ENCODE assay signal across 19 cellular contexts in the genomic region with DNA sequence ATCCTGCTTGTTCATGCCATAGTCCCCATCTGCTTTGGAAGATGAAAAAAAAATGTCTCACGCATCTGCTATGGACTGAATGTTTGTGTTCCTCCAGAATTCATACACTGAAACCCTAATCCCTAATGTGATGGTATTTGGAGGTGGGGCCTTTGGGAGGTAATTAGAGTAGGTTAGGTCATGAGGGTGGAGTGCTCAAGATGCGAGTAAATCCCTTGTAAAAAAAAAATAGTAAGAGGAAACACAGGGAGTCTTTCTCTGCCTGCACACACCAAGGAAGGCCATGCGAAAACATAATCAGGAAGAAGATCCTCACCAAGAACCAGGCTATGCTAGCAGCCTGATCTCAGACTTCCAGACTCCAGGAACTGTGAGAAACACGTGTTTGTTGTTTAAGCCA.
A peak's percentile ranks its signal among the peaks of the same experiment; 100 is the strongest.
DNase-seq lines count a peak whose midpoint lies in the region; ATAC-seq, FAIRE-seq and TF ChIP-seq lines count a peak whose summit lies in the region.
"Had no signal": no experiment of that assay in that cellular context is flagged by ENCODE, and none has a peak within 500 bp of the region (broad histone marks: within the 10 kb centered on the region; RNA-seq: fewer than 3 reads in every experiment).

No MANE protein-coding gene starts in this region.

- H3K27ac Mint-ChIP-seq in nephron = peak overlapping the region; percentile 7 to 65 (median 54)

- no peaks in the 10 kb centered on the region for H3K9me3 ChIP-seq in K562 (replicated peaks; ENCODE audit: control insufficient read depth, insufficient read depth, low read depth, low read length)

- no peak for TF ChIP-seq POLR2A in K562 (conservative IDR thresholded peaks at IDR 0.05)

- no peak overlapping the region for H3K9ac ChIP-seq in K562 (ENCODE audit: insufficient read depth in 1 of 2, low read depth in 2 of 2, low read length in 2 of 2)

- H3K27ac ChIP-seq in K562 (ENCODE audit: extremely low read depth, low read depth, low read length) = no peak overlapping the region

- DNase-seq in D341Med (ENCODE audit: low spot score) (peak; percentile 37), NCI-H524 (lab: John Stamatoyannopoulos, UW) (peak; percentile 85 to 91), K562 (ENCODE audit: extremely low read depth in 1 of 4, low spot score in 3 of 4) (no peak), middle frontal gyrus (ENCODE audit: extremely low spot score, low spot score) (no peak)
- DNase-seq: C1 segment of cervical spinal cord, DMS153, IMR-90, NCI-H1417 treated with DMSO at 0.1 percent for 48 hours, NCI-H2029, NCI-H2227 treated with DMSO at 0.1 percent for 48 hours, NCI-H748 treated with DMSO at 0.1 percent for 48 hours had no signal

- no peak for TF ChIP-seq EP300 in K562 (IDR thresholded peaks at IDR 0.05; ENCODE audit: low read length)

- peak overlapping the region; percentile 72 for H2AFZ ChIP-seq in K562 (ENCODE audit: low read depth, low read length)

- 31% methylated on average over 4 of the region's 4 CpGs for WGBS in K562 (ENCODE audit: insufficient coverage, low coverage, missing lambda C conversion rate)

- no peak overlapping the region for H3K4me2 ChIP-seq in K562 (ENCODE audit: insufficient read depth, low read length)

- no peaks in the 10 kb centered on the region for H3K36me3 ChIP-seq in K562 (ENCODE audit: control insufficient read depth, insufficient read depth, low read length)

- peaks cover 28% of the 10 kb centered on the region for H3K4me1 Mint-ChIP-seq in nephron

- CTCF ChIA-PET in K562 (lab: Yijun Ruan, JAX; ENCODE audit: low intra/inter-chr PET ratio) = no interaction called here

- H3K79me2 ChIP-seq in K562 (ENCODE audit: control insufficient read depth, insufficient read depth, low read length) = no peaks in the 10 kb centered on the region

- no peak for TF ChIP-seq RAD21 in K562 (CRISPR knock-in tag; conservative IDR thresholded peaks at IDR 0.05 in 1 of 2, IDR thresholded peaks at IDR 0.05 in 1 of 2)

- peak overlapping the region in 1 of 3 experiments; percentile 7 for H3K4me3 Mint-ChIP-seq in nephron

- H3K4me3 ChIP-seq in K562 = no peak overlapping the region

- FAIRE-seq in K562 (lab: Jason Lieb, UNC) = no peak
- FAIRE-seq: GM18507, GM19239 had no signal

- H3K9me1 ChIP-seq in K562 (ENCODE audit: control insufficient read depth, insufficient read depth, low read length) = no peaks in the 10 kb centered on the region

- H3K4me1 ChIP-seq in K562 (replicated peaks in 1 of 2; ENCODE audit: control insufficient read depth in 2 of 2, insufficient read depth in 2 of 2, low read length in 2 of 2) = no peaks in the 10 kb centered on the region

- POLR2A ChIA-PET in K562 (lab: Yijun Ruan, JAX) = no interaction called here

- TF ChIP-seq CTCF in K562 (IDR thresholded peaks at IDR 0.05 in 2 of 3, conservative IDR thresholded peaks at IDR 0.05 in 1 of 3; ENCODE audit: insufficient read depth in 2 of 3, low read depth in 1 of 3, low read length in 3 of 3) = no peak
- no peak for TF ChIP-seq CTCF in nephron (IDR thresholded peaks at IDR 0.05; ENCODE audit: unreplicated experiment in 3 of 3)

- no peaks in the 10 kb centered on the region for H3K27me3 ChIP-seq in K562 (ENCODE audit: control insufficient read depth in 2 of 2, insufficient read depth in 2 of 2, low read length in 2 of 2)

- ATAC-seq in K562 = no peak; the same call in 2 of the 3 replicates
- ATAC-seq in GM19351 (IDR thresholded peaks at IDR 0.05; ENCODE audit: unreplicated experiment) = no peak
- no peak for ATAC-seq in GM18868 (IDR thresholded peaks at IDR 0.05; ENCODE audit: unreplicated experiment)
- no peak for ATAC-seq in GM21515 (IDR thresholded peaks at IDR 0.05; ENCODE audit: unreplicated experiment)
- ATAC-seq: Panc1, Right ventricle myocardium inferior had no signal

- intact Hi-C loops in K562 (cut with micrococcal nuclease) = no loop called here

- peaks cover 20% of the 10 kb centered on the region for H3K9me3 Mint-ChIP-seq in nephron

- no peaks in the 10 kb centered on the region for H4K20me1 ChIP-seq in K562 (replicated peaks; ENCODE audit: control insufficient read depth, insufficient read depth, low read length)

- in situ Hi-C loops in K562 (cut with MboI) = no loop called here

- H3K36me3 Mint-ChIP-seq in nephron (ENCODE audit: low read depth) = peaks cover 14% of the 10 kb centered on the region

- no TSS peak for BruUV-seq in K562 (replicated peaks; lab: Mats Ljungman, UMichigan)

- H3K27me3 Mint-ChIP-seq in nephron (ENCODE audit: low read depth) = no peaks in the 10 kb centered on the region

TF ChIP-seq in K562, 482 proteins besides CTCF, POLR2A, EP300 and RAD21:
- TF ChIP-seq MCM5 (IDR thresholded peaks at IDR 0.05; ENCODE audit: low read depth) = no peak
- no peak for TF ChIP-seq POLR3G (IDR thresholded peaks at IDR 0.05; ENCODE audit: extremely low read depth, insufficient read length, insufficient replicate concordance)
- TF ChIP-seq, protein P1, sequence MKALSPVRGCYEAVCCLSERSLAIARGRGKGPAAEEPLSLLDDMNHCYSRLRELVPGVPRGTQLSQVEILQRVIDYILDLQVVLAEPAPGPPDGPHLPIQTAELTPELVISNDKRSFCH (CRISPR knock-in tag; IDR thresholded peaks at IDR 0.05) = no peak
- TF ChIP-seq, protein P1 (tag; IDR thresholded peaks at IDR 0.05) = no peak
- no peak for TF ChIP-seq RBM15 (IDR thresholded peaks at IDR 0.05; ENCODE audit: insufficient read depth, low read length)

Comparison
In these comparisons a context has a peak if more than half of its experiments do, and no peak if none do; other contexts are left out.
1. DNase-seq: peak in D341Med (single experiment) and NCI-H524 (2 of 2); none in K562 (0 of 4) and middle frontal gyrus (single experiment).